Comparison of ENCODE assay signal across 1 cellular context in genomic region chr18:62455222-62455621, GRCh38.
TF ChIP-seq lines count a peak whose summit lies in the region.

No MANE protein-coding gene starts in this region.

TF ChIP-seq in HepG2, 621 proteins besides CTCF, POLR2A, EP300 and RAD21 (continued from another document and continues in another):
- TF ChIP-seq ZNF687 (CRISPR knock-in tag; IDR thresholded peaks at IDR 0.05): no peak
- TF ChIP-seq HNF1A (IDR thresholded peaks at IDR 0.05; ENCODE audit: low read depth): peak; percentile 83
- peak; percentile 81; the same call in 1 of the 2 replicates for TF ChIP-seq HNF1A (CRISPR knock-in tag; IDR thresholded peaks at IDR 0.05; ENCODE audit: borderline replicate concordance)
- no peak for TF ChIP-seq MTA1 (CRISPR knock-in tag; IDR thresholded peaks at IDR 0.05; ENCODE audit: borderline replicate concordance)
- no peak for TF ChIP-seq JDP2 (CRISPR knock-in tag; IDR thresholded peaks at IDR 0.05; ENCODE audit: borderline replicate concordance)
- no peak for TF ChIP-seq ZKSCAN5 (CRISPR knock-in tag; IDR thresholded peaks at IDR 0.05)
- no peak for TF ChIP-seq SMARCC2 (IDR thresholded peaks at IDR 0.05)
- no peak for TF ChIP-seq ZSCAN29 (CRISPR knock-in tag; conservative IDR thresholded peaks at IDR 0.05)
- TF ChIP-seq NR2F2 (IDR thresholded peaks at IDR 0.05; ENCODE audit: borderline replicate concordance, low read depth): peak; percentile 90
- peak; percentile 83 for TF ChIP-seq ARID5B (CRISPR knock-in tag; IDR thresholded peaks at IDR 0.05)
- no peak for TF ChIP-seq ZGPAT (CRISPR knock-in tag; IDR thresholded peaks at IDR 0.05)
- no peak for TF ChIP-seq CC2D1A (CRISPR knock-in tag; IDR thresholded peaks at IDR 0.05)
- 0 out of 2 replicates have a peak, but pooled peaks have one; percentile 25 for TF ChIP-seq FOXO1 (CRISPR knock-in tag; IDR thresholded peaks at IDR 0.05)
- TF ChIP-seq ZNF17 (CRISPR knock-in tag; IDR thresholded peaks at IDR 0.05): no peak
- no peak for TF ChIP-seq MXD1 (CRISPR knock-in tag; IDR thresholded peaks at IDR 0.05)
- TF ChIP-seq PPARG (CRISPR knock-in tag; conservative IDR thresholded peaks at IDR 0.05): peak; percentile 30; the same call in 1 of the 2 replicates
- peak; percentile 17; the same call in 1 of the 2 replicates for TF ChIP-seq PITX1 (CRISPR knock-in tag; IDR thresholded peaks at IDR 0.05)
- no peak for TF ChIP-seq RFX3 (CRISPR knock-in tag; IDR thresholded peaks at IDR 0.05)
- TF ChIP-seq ZNF24 (IDR thresholded peaks at IDR 0.05): no peak
- TF ChIP-seq ZSCAN31 (CRISPR knock-in tag; IDR thresholded peaks at IDR 0.05; ENCODE audit: low read depth): no peak
- peak; percentile 64; the same call in 1 of the 2 replicates for TF ChIP-seq TCF7L2 (IDR thresholded peaks at IDR 0.05; ENCODE audit: low read depth, low read length)
- TF ChIP-seq TCF7 (IDR thresholded peaks at IDR 0.05; ENCODE audit: low read depth): peak; percentile 82
- TF ChIP-seq MXD4 (CRISPR knock-in tag; IDR thresholded peaks at IDR 0.05): no peak
- no peak for TF ChIP-seq YEATS2 (CRISPR knock-in tag; IDR thresholded peaks at IDR 0.05; ENCODE audit: borderline replicate concordance)
- TF ChIP-seq UBTF (CRISPR knock-in tag; IDR thresholded peaks at IDR 0.05): no peak
- TF ChIP-seq HNRNPH1 (optimal IDR thresholded peaks at IDR 0.05; ENCODE audit: low read depth, low read length): no peak
- TF ChIP-seq PREB (CRISPR knock-in tag; IDR thresholded peaks at IDR 0.05): no peak
- peak; percentile 58 for TF ChIP-seq HNF4A (CRISPR knock-in tag; IDR thresholded peaks at IDR 0.05)
- no peak for TF ChIP-seq AKNA (CRISPR knock-in tag; IDR thresholded peaks at IDR 0.05; ENCODE audit: borderline replicate concordance)
- no peak for TF ChIP-seq TBL1XR1 (IDR thresholded peaks at IDR 0.05; ENCODE audit: borderline replicate concordance, low read length, partially characterized antibody)
- no peak for TF ChIP-seq CBX1 (IDR thresholded peaks at IDR 0.05; ENCODE audit: low read depth)
- peak; percentile 94; the same call in 1 of the 2 replicates for TF ChIP-seq THRA (CRISPR knock-in tag; IDR thresholded peaks at IDR 0.05; ENCODE audit: borderline replicate concordance)
